Comparison of ENCODE assay signal across 1 cellular context in genomic region chr3:12585970-12586369, GRCh38.
TF ChIP-seq lines count a peak whose summit lies in the region.

No MANE protein-coding gene starts in this region.

TF ChIP-seq in GM23338, 12 proteins besides CTCF, POLR2A, EP300 and RAD21 (continued from another document):
- TF ChIP-seq ZNF462 (CRISPR knock-in tag; IDR thresholded peaks at IDR 0.05) (no peak), JUNB (IDR thresholded peaks at IDR 0.05; ENCODE audit: unreplicated experiment) (no peak), EZH2phosphoT487 (IDR thresholded peaks at IDR 0.05; ENCODE audit: unreplicated experiment) (no peak), ZNF331 (CRISPR knock-in tag; IDR thresholded peaks at IDR 0.05; ENCODE audit: low read depth) (no peak)
